In genomic region chr17:61843435-61843834, GRCh38 we compare ENCODE assay signal across 1 cellular context.
TF ChIP-seq lines count a peak whose summit lies in the region.

No MANE protein-coding gene starts in this region.

TF ChIP-seq in K562, 482 proteins besides CTCF, POLR2A, EP300 and RAD21 (continued from another document):
- TF ChIP-seq UBTF (IDR thresholded peaks at IDR 0.05; ENCODE audit: borderline replicate concordance in 1 of 2, low read depth in 2 of 2, low read length in 2 of 2) (no peak), ZNF766 (CRISPR knock-in tag; conservative IDR thresholded peaks at IDR 0.05) (peak; percentile 38; the same call in 1 of the 2 replicates)
